27 cellular contexts compared by ENCODE assay signal in genomic region chr2:26671691-26672090, GRCh38. TPM values are rescaled to one million over a fixed set of nuclear protein-coding genes. Genes with fewer than 3 reads are reported as not detected.
"Had no signal": no experiment of that assay in that cellular context is flagged by ENCODE, and none has a peak within 500 bp of the region (broad histone marks: within the 10 kb centered on the region; RNA-seq: fewer than 3 reads in every experiment).

No MANE protein-coding gene starts in this region.

- H3K4me3 ChIP-seq: colonic mucosa, gastrocnemius medialis, heart right ventricle, right atrium auricular region, suprapubic skin, thyroid gland, uterus had no signal

- DNase-seq: colonic mucosa; effector CD8-positive, alpha-beta T cell; gastrocnemius medialis; heart right ventricle; hypothalamus; mammary epithelial cell; natural killer cell; small intestine; stimulated activated CD4-positive, alpha-beta T cell treated with anti-CD3 and anti-CD28 coated beads, Interleukin-2, amount 100 ng/mL, for 48 hours; stimulated activated CD8-positive, alpha-beta memory T cell treated with anti-CD3 and anti-CD28 coated beads, Interleukin-4, amount 100 ng/mL, for 48 hours; stimulated activated naive CD8-positive, alpha-beta T cell treated with anti-CD3 and anti-CD28 coated beads, Interleukin-15, Interleukin-2, amounts not matched to agents 100 U/mL and 50 U/mL, for 24 hours; thyroid gland; uterus had no signal

- ATAC-seq: esophagus mucosa; gastrocnemius medialis; heart right ventricle; left lobe of liver; natural killer cell; stimulated activated effector memory CD8-positive, alpha-beta T cell treated with anti-CD3 and anti-CD28 coated beads, Interleukin-12 subunit alpha, Interleukin-12 subunit beta, amount 100 ng/mL, for 72 hours; stimulated activated naive CD8-positive, alpha-beta T cell treated with anti-CD3 and anti-CD28 coated beads, Interleukin-15, Interleukin-2, amounts not matched to agents 100 U/mL and 50 U/mL, for 24 hours had no signal

- H3K4me1 ChIP-seq: colonic mucosa, gastrocnemius medialis, heart right ventricle, right atrium auricular region, suprapubic skin, uterus had no signal

- H3K27me3 ChIP-seq: colonic mucosa, right atrium auricular region, thyroid gland, uterus had no signal

- H3K27ac Mint-ChIP-seq: natural killer cell; stimulated activated effector memory CD8-positive, alpha-beta T cell treated with anti-CD3 and anti-CD28 coated beads, Interleukin-12 subunit alpha, Interleukin-12 subunit beta, amount 100 ng/mL, for 72 hours had no signal

- H3K9me3 Mint-ChIP-seq: natural killer cell; neural crest cell; stimulated activated effector memory CD8-positive, alpha-beta T cell treated with anti-CD3 and anti-CD28 coated beads, Interleukin-12 subunit alpha, Interleukin-12 subunit beta, amount 100 ng/mL, for 72 hours; type B pancreatic cell had no signal

- H3K36me3 ChIP-seq: colonic mucosa, gastrocnemius medialis, heart right ventricle, right atrium auricular region, suprapubic skin, thyroid gland, uterus had no signal

- H3K36me3 Mint-ChIP-seq: mesothelial cell of epicardium; natural killer cell; stimulated activated effector memory CD8-positive, alpha-beta T cell treated with anti-CD3 and anti-CD28 coated beads, Interleukin-12 subunit alpha, Interleukin-12 subunit beta, amount 100 ng/mL, for 72 hours; type B pancreatic cell had no signal

- H3K9me3 ChIP-seq: colonic mucosa, gastrocnemius medialis, heart right ventricle, right atrium auricular region, suprapubic skin, thyroid gland, uterus had no signal

- H3K27ac ChIP-seq: colonic mucosa, gastrocnemius medialis, heart right ventricle, right atrium auricular region, suprapubic skin, thyroid gland, uterus had no signal

- H3K4me1 Mint-ChIP-seq: neural crest cell; stimulated activated effector memory CD8-positive, alpha-beta T cell treated with anti-CD3 and anti-CD28 coated beads, Interleukin-12 subunit alpha, Interleukin-12 subunit beta, amount 100 ng/mL, for 72 hours had no signal

- H3K4me3 Mint-ChIP-seq: mesothelial cell of epicardium; natural killer cell; neural crest cell; stimulated activated effector memory CD8-positive, alpha-beta T cell treated with anti-CD3 and anti-CD28 coated beads, Interleukin-12 subunit alpha, Interleukin-12 subunit beta, amount 100 ng/mL, for 72 hours; type B pancreatic cell had no signal

RNA-seq across cellular contexts. Expression of gene KCNK3, which starts 20.8 kb away (rescaled TPM):
- total RNA-seq: dermis microvascular lymphatic vessel endothelial cell, natural killer cell had no signal
- polyA plus RNA-seq: fibroblast of lung had no signal

RNA-seq across cellular contexts. Expression of gene CIB4, which starts 30.5 kb away (rescaled TPM):
- total RNA-seq: colonic mucosa, dermis microvascular lymphatic vessel endothelial cell, esophagus mucosa, fibroblast of lung, gastrocnemius medialis, heart right ventricle, left lobe of liver, lower leg skin, mammary epithelial cell, mesothelial cell of epicardium, mucosa of gallbladder, myocyte, natural killer cell, neural crest cell, osteocyte, right atrium auricular region, suprapubic skin had no signal
- polyA plus RNA-seq: fibroblast of lung, heart right ventricle, mammary epithelial cell, small intestine had no signal
